In genomic region chr5:137336161-137336560, GRCh38 we compare ENCODE assay signal across 23 cellular contexts.
DNase-seq lines count a peak whose midpoint lies in the region; ATAC-seq and TF ChIP-seq lines count a peak whose summit lies in the region.
"Had no signal": no experiment of that assay in that cellular context is flagged by ENCODE, and none has a peak within 500 bp of the region (broad histone marks: within the 10 kb centered on the region; RNA-seq: fewer than 3 reads in every experiment).

No MANE protein-coding gene starts in this region.

- H2AFZ ChIP-seq in neural cell (ENCODE audit: low read depth, low read length): no peak overlapping the region

- H3K79me2 ChIP-seq in neural cell (replicated peaks; ENCODE audit: insufficient read depth, low read length): no peaks in the 10 kb centered on the region

- H3K27ac ChIP-seq in neural cell (ENCODE audit: low read length) (peak overlapping the region; percentile 11), temporal lobe (ENCODE audit: low read depth, low read length) (peak overlapping the region; percentile 15)
- H3K27ac ChIP-seq: A549, C4-2B, HL-60 had no signal

- no peaks in the 10 kb centered on the region for H3K27me3 ChIP-seq in neural cell (ENCODE audit: insufficient read depth, low read depth, low read length)

- no peak overlapping the region for H3K4me3 ChIP-seq in neural cell (ENCODE audit: low read length)
- H3K4me3 ChIP-seq: A549, K562 had no signal

- no peak overlapping the region for H3K4me2 ChIP-seq in neural cell (ENCODE audit: low read length)
- H3K4me2 ChIP-seq: A549, SK-N-SH had no signal

- no peak for TF ChIP-seq RAD21 in neural cell (conservative IDR thresholded peaks at IDR 0.05)

- no peaks in the 10 kb centered on the region for H4K20me1 ChIP-seq in neural cell (ENCODE audit: insufficient read depth)

- TF ChIP-seq CTCF in neural cell (IDR thresholded peaks at IDR 0.05; ENCODE audit: poor library complexity, severe bottlenecking): no peak

- no peak overlapping the region for H3K9ac ChIP-seq in neural cell (ENCODE audit: low read length)
- H3K9ac ChIP-seq: SK-N-SH had no signal

- no peaks in the 10 kb centered on the region for H3K9me2 ChIP-seq in neural cell (ENCODE audit: insufficient read depth, low read length)
- H3K9me2 ChIP-seq: SK-N-SH had no signal

- H3F3A ChIP-seq in neural cell (ENCODE audit: insufficient read depth, low read length, poor library complexity, severe bottlenecking): no peaks in the 10 kb centered on the region

- DNase-seq in LHCN-M2 (ENCODE audit: low read depth) (peak; percentile 80), glomerular visceral epithelial cell (ENCODE audit: extremely low spot score) (peak; percentile 21), AG08395 (ENCODE audit: low spot score) (no peak), RKO (ENCODE audit: low spot score) (no peak)
- DNase-seq: Caco-2; CD8-positive, alpha-beta T cell; GDM1; Kasumi-1; NCI-H1105 treated with DMSO at 0.1 percent for 48 hours; NCI-H146; NCI-H1930; NCI-H2107; NCI-H446; NCI-H524 treated with DMSO at 0.1 percent for 48 hours; NCI-H774; SK-N-SH had no signal

- no peaks in the 10 kb centered on the region for H3K36me3 ChIP-seq in neural cell (ENCODE audit: insufficient read depth, low read length)

- TF ChIP-seq EP300 in neural cell (conservative IDR thresholded peaks at IDR 0.05; ENCODE audit: poor library complexity, severe bottlenecking): no peak

- no peak for ATAC-seq in GM21786 (IDR thresholded peaks at IDR 0.05; ENCODE audit: unreplicated experiment)
- ATAC-seq: A549; CD8-positive, alpha-beta T cell; K562 had no signal

- no peaks in the 10 kb centered on the region for H3K9me3 ChIP-seq in neural cell (ENCODE audit: low read length)
- H3K9me3 ChIP-seq: A549, Caco-2, SK-N-SH had no signal

TF ChIP-seq in neural cell, 6 proteins besides CTCF, POLR2A, EP300 and RAD21:
- TF ChIP-seq POLR2AphosphoS5 (IDR thresholded peaks at IDR 0.05) (no peak), TAF1 (IDR thresholded peaks at IDR 0.05; ENCODE audit: low read depth) (no peak), REST (IDR thresholded peaks at IDR 0.05; ENCODE audit: borderline replicate concordance) (no peak), SMC3 (conservative IDR thresholded peaks at IDR 0.05; ENCODE audit: poor library complexity) (no peak), EZH2 (IDR thresholded peaks at IDR 0.05; ENCODE audit: borderline replicate concordance, insufficient read depth, low read length, poor library complexity, severe bottlenecking) (no peak), MXI1 (conservative IDR thresholded peaks at IDR 0.05; ENCODE audit: poor library complexity, severe bottlenecking) (no peak)

Comparison
In these comparisons a context has a peak if more than half of its experiments do, and no peak if none do; other contexts are left out.
1. DNase-seq: peak in LHCN-M2 (single experiment) and glomerular visceral epithelial cell (single experiment); none in AG08395 (single experiment) and RKO (single experiment).